1 cellular context compared by ENCODE assay signal in the genomic region with DNA sequence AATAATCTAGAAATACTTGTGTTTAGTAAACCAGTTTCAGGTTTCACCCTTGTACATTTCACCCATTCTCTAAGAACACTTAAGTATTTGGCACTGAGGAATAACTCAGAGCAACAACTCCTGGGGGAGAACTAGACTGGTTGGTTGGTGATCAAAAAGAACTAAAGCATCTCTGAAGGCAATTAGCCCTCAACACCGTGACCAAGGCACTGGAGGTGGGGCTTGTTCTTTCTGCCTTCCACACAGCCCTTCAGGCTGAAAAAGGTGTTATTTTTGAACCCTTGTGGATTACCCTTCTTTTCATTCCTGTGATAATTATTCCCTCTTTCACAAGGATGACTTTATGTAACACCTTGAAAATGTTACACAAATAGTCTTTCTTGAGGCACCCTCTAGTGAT. TPM values are rescaled to one million over a fixed set of nuclear protein-coding genes. Genes with fewer than 3 reads are reported as not detected.
"Had no signal": no experiment of that assay in that cellular context is flagged by ENCODE, and none has a peak within 500 bp of the region (broad histone marks: within the 10 kb centered on the region; RNA-seq: fewer than 3 reads in every experiment).

No MANE protein-coding gene starts in this region.

RNA-seq across cellular contexts. Expression of gene ANKRD18A, which starts 44.2 kb away (rescaled TPM):
- total RNA-seq: gastrocnemius medialis had no signal
